ENCODE assay signal across 10 cellular contexts in the genomic region with DNA sequence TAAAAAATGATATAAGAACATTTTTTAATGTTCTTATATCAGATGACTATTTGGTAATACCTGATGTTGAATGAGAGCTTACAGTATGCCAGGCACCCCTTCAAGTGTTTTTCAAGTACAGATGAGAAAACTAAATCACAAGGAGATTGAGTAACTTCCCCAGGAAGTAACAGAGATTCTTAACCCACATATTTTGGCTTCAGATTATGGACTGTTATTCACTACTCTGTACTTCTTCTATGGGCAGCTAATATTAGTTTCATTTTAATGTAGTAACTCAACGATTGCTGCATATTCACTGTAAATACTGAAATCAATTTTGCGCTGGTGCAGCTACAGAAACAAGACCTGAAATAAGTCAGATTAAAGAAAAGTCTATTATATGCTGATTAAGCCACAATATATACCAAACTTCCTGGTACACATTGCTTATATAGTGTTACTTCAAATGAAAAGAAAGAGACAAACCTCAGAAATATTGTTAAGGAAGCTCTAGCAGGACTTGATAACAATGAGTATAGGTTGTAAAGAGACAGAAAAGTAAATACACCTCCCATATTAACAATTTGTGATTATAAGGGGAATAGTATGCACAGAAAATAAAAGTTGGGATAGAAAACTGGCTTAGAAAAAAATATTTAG. TPM values are rescaled to one million over a fixed set of nuclear protein-coding genes. Genes with fewer than 3 reads are reported as not detected.
A peak's percentile ranks its signal among the peaks of the same experiment; 100 is the strongest.
DNase-seq lines count a peak whose midpoint lies in the region; ATAC-seq and TF ChIP-seq lines count a peak whose summit lies in the region.
"Had no signal": no experiment of that assay in that cellular context is flagged by ENCODE, and none has a peak within 500 bp of the region (broad histone marks: within the 10 kb centered on the region; RNA-seq: fewer than 3 reads in every experiment).

No MANE protein-coding gene starts in this region.

- TF ChIP-seq CTCF in astrocyte of the spinal cord (IDR thresholded peaks at IDR 0.05; ENCODE audit: low read depth, low read length), result no peak

- no peak for ATAC-seq in HG02981 (IDR thresholded peaks at IDR 0.05; ENCODE audit: unreplicated experiment)
- ATAC-seq: activated naive CD4-positive, alpha-beta T cell treated with anti-CD3 and anti-CD28 coated beads, Interleukin-2, amount 50 U/mL, for 72 hours had no signal

- H3K4me3 ChIP-seq in astrocyte of the spinal cord (ENCODE audit: low read depth, low read length), result no peak overlapping the region

- in situ Hi-C loops in astrocyte of the spinal cord (cut with HindIII; ENCODE audit: low sequenced_read_pairs), result no loop called here

- DNase-seq in AG08395 (ENCODE audit: low spot score) (peak; percentile 27), HS-5 (ENCODE audit: low read depth) (peak; percentile 41), astrocyte of the spinal cord (ENCODE audit: low read depth, low spot score) (peak; percentile 44), iris pigment epithelial cell (ENCODE audit: low read depth) (peak; percentile 92), occipital lobe (lab: John Stamatoyannopoulos, UW) (no peak), NCI-H2227 treated with DMSO at 0.1 percent for 48 hours (lab: John Stamatoyannopoulos, UW) (no peak)
- DNase-seq in central memory CD4-positive, alpha-beta T cell, result no peak
- DNase-seq: activated CD4-positive, alpha-beta T cell treated with anti-CD3 and anti-CD28 coated beads for 1 hour had no signal

RNA-seq across cellular contexts. Expression of a gene that starts 19.7 kb away (rescaled TPM):
- 72.1 TPM for total RNA-seq in occipital lobe

Comparison
In these comparisons a context has a peak if more than half of its experiments do, and no peak if none do; other contexts are left out.
1. DNase-seq: peak in AG08395 (single experiment), HS-5 (single experiment), astrocyte of the spinal cord (single experiment) and iris pigment epithelial cell (single experiment); none in central memory CD4-positive, alpha-beta T cell (single experiment), occipital lobe (single experiment) and NCI-H2227 treated with DMSO at 0.1 percent for 48 hours (single experiment).